19 cellular contexts compared by ENCODE assay signal in the genomic region with DNA sequence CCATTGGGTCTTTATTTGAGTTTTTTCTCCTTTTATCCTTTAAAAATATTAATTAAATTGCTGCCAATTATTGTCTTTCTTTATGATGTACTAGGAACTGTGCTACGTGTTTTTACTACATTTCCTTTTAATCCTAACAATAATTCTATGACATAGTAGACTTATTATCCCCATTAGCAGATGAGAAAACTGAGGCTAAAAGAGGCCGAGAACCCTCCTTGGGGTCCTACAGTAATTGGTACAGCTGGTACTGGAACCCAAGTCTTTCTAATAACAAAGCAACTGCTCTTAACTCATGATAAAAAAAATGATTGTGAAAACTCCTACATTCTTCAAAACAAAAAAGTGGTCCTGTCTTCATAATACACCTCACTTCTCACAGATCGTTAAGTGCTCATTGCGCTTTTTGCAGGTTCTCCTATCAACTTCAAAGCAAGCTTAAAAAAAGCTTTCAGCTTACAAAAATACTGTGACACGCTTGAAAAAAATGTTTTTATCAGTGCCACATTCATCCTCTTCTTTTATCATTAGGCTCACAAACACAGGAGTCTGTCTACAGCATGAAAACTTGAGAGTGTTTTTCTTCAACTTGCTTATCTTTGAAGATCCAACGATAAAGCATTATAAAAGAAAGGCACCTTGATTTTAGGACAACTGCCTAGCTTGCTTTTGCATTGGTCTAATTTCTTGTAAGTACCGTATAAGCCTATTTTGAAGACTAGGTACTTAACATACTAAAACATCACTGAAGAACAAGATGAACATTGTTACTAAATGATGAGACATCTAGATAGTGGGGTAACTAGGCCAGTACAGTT. TPM values are rescaled to one million over a fixed set of nuclear protein-coding genes. Genes with fewer than 3 reads are reported as not detected.
DNase-seq lines count a peak whose midpoint lies in the region; ATAC-seq and TF ChIP-seq lines count a peak whose summit lies in the region.
"Had no signal": no experiment of that assay in that cellular context is flagged by ENCODE, and none has a peak within 500 bp of the region (broad histone marks: within the 10 kb centered on the region; RNA-seq: fewer than 3 reads in every experiment).

No MANE protein-coding gene starts in this region.

- H3K27ac ChIP-seq in PC-9, result no peak overlapping the region
- H3K27ac ChIP-seq in prostate gland, result no peak overlapping the region
- H3K27ac ChIP-seq: HL-60 had no signal

- H3K36me3 ChIP-seq in PC-9 (ENCODE audit: low read depth) (no peaks in the 10 kb centered on the region), prostate gland (no peaks in the 10 kb centered on the region)

- H3K4me1 Mint-ChIP-seq in activated naive CD4-positive, alpha-beta T cell treated with anti-CD3 and anti-CD28 coated beads, Interleukin-2, amount 10 ng/mL, durations not matched to agents 7 days and 5 days, result peaks cover 91% of the 10 kb centered on the region
- H3K4me1 Mint-ChIP-seq in T-cell, result peaks cover 93 to 96% (median 94%) of the 10 kb centered on the region in 3 donors
- H3K4me1 Mint-ChIP-seq in activated naive CD8-positive, alpha-beta T cell treated with anti-CD3 and anti-CD28 coated beads, Interleukin-2, amount 50 U/mL, for 24 hours, result peaks cover 89% of the 10 kb centered on the region
- H3K4me1 Mint-ChIP-seq in stimulated activated naive CD8-positive, alpha-beta T cell treated with anti-CD3 and anti-CD28 coated beads, Interleukin-15, amount 100 ng/mL, for 72 hours, result peaks cover 86% of the 10 kb centered on the region
- H3K4me1 Mint-ChIP-seq: H9 had no signal

- WGBS in prostate gland, result 75% methylated on average over 7 of the region's 7 CpGs

- H2AFZ ChIP-seq in PC-9, result no peak overlapping the region

- TF ChIP-seq POLR2A in prostate gland (IDR thresholded peaks at IDR 0.05), result no peak

- no peak for DNase-seq in activated naive CD4-positive, alpha-beta T cell treated with anti-CD3 and anti-CD28 coated beads, Interleukin-2, amount 10 ng/mL, durations not matched to agents 7 days and 5 days
- no peak for DNase-seq in activated naive CD4-positive, alpha-beta T cell (lab: John Stamatoyannopoulos, UW)
- peak in 2 of 34 experiments; percentile 24 to 40 for DNase-seq in T-cell
- no peak for DNase-seq in activated naive CD8-positive, alpha-beta T cell treated with anti-CD3 and anti-CD28 coated beads, Interleukin-2, amount 50 U/mL, for 24 hours
- DNase-seq in stimulated activated naive CD8-positive, alpha-beta T cell treated with anti-CD3 and anti-CD28 coated beads, Interleukin-15, amount 100 ng/mL, for 72 hours, result no peak
- DNase-seq in left lobe of liver (ENCODE audit: low spot score), result no peak
- no peak for DNase-seq in PC-9
- DNase-seq in prostate gland (ENCODE audit: low spot score), result no peak
- DNase-seq: activated CD4-positive, alpha-beta T cell treated with anti-CD3 and anti-CD28 coated beads for 48 hours; activated effector memory CD4-positive, alpha-beta T cell treated with Interleukin-2 at 50 U/mL for 16 hours; foreskin fibroblast; H9; hypothalamus; naive B cell; NCI-H1092; posterior cingulate gyrus had no signal

- H3K4me1 ChIP-seq in PC-9 (replicated peaks; ENCODE audit: insufficient read depth), result peaks cover 6% of the 10 kb centered on the region; the same call in 1 of the 2 replicates
- H3K4me1 ChIP-seq in prostate gland (replicated peaks), result no peaks in the 10 kb centered on the region

- H3K79me2 ChIP-seq in PC-9 (ENCODE audit: low read depth), result no peaks in the 10 kb centered on the region

- no peak overlapping the region for H3K4me2 ChIP-seq in PC-9

- H3K27me3 Mint-ChIP-seq in activated naive CD4-positive, alpha-beta T cell treated with anti-CD3 and anti-CD28 coated beads, Interleukin-2, amount 10 ng/mL, durations not matched to agents 7 days and 5 days, result no peaks in the 10 kb centered on the region
- no peaks in the 10 kb centered on the region for H3K27me3 Mint-ChIP-seq in T-cell
- no peaks in the 10 kb centered on the region for H3K27me3 Mint-ChIP-seq in activated naive CD8-positive, alpha-beta T cell treated with anti-CD3 and anti-CD28 coated beads, Interleukin-2, amount 50 U/mL, for 24 hours
- no peaks in the 10 kb centered on the region for H3K27me3 Mint-ChIP-seq in stimulated activated naive CD8-positive, alpha-beta T cell treated with anti-CD3 and anti-CD28 coated beads, Interleukin-15, amount 100 ng/mL, for 72 hours
- H3K27me3 Mint-ChIP-seq: IgD-negative memory B cell, naive B cell had no signal

- H3K27me3 ChIP-seq in PC-9 (ENCODE audit: insufficient read depth, low read depth), result no peaks in the 10 kb centered on the region
- no peaks in the 10 kb centered on the region for H3K27me3 ChIP-seq in prostate gland (replicated peaks; ENCODE audit: insufficient read depth)

- ATAC-seq in T-cell (replicated peaks in 1 of 4), result peak; percentile 49 to 66 (median 52)
- no peak for ATAC-seq in activated naive CD8-positive, alpha-beta T cell treated with anti-CD3 and anti-CD28 coated beads, Interleukin-2, amount 50 U/mL, for 24 hours
- ATAC-seq in stimulated activated naive CD8-positive, alpha-beta T cell treated with anti-CD3 and anti-CD28 coated beads, Interleukin-15, amount 100 ng/mL, for 72 hours, result peak; percentile 19
- no peak for ATAC-seq in left lobe of liver

- H4K20me1 ChIP-seq in PC-9 (ENCODE audit: insufficient read depth), result no peaks in the 10 kb centered on the region

- H3K9me2 ChIP-seq in PC-9 (ENCODE audit: insufficient read depth), result no peaks in the 10 kb centered on the region

- no TSS peak for BruUV-seq in PC-9 (replicated peaks; lab: Mats Ljungman, UMichigan)

- peaks cover 46% of the 10 kb centered on the region for H3K36me3 Mint-ChIP-seq in activated naive CD4-positive, alpha-beta T cell treated with anti-CD3 and anti-CD28 coated beads, Interleukin-2, amount 10 ng/mL, durations not matched to agents 7 days and 5 days
- H3K36me3 Mint-ChIP-seq in T-cell, result peaks cover 24% of the 10 kb centered on the region
- peaks cover 1% of the 10 kb centered on the region for H3K36me3 Mint-ChIP-seq in activated naive CD8-positive, alpha-beta T cell treated with anti-CD3 and anti-CD28 coated beads, Interleukin-2, amount 50 U/mL, for 24 hours (ENCODE audit: low read depth)
- H3K36me3 Mint-ChIP-seq: IgD-negative memory B cell, naive B cell had no signal

- peak overlapping the region; percentile 91 for H3K27ac Mint-ChIP-seq in activated naive CD4-positive, alpha-beta T cell treated with anti-CD3 and anti-CD28 coated beads, Interleukin-2, amount 10 ng/mL, durations not matched to agents 7 days and 5 days
- peak overlapping the region; percentile 96 to 100 for H3K27ac Mint-ChIP-seq in T-cell
- H3K27ac Mint-ChIP-seq in activated naive CD8-positive, alpha-beta T cell treated with anti-CD3 and anti-CD28 coated beads, Interleukin-2, amount 50 U/mL, for 24 hours, result peak overlapping the region; percentile 96
- peak overlapping the region; percentile 79 to 89 for H3K27ac Mint-ChIP-seq in stimulated activated naive CD8-positive, alpha-beta T cell treated with anti-CD3 and anti-CD28 coated beads, Interleukin-15, amount 100 ng/mL, for 72 hours
- H3K27ac Mint-ChIP-seq: H9 had no signal

- CTCF ChIA-PET in activated naive CD4-positive, alpha-beta T cell treated with anti-CD3 and anti-CD28 coated beads, Interleukin-2, amount 10 ng/mL, durations not matched to agents 7 days and 5 days (lab: Charles Lee), result interaction anchor here (0.9 to 6.0 kb wide), 7 partner anchors 9 to 37 kb away, joined by 3 to 26 read pairs (median 10); no protein-coding TSS in a partner anchor
- CTCF ChIA-PET in T-cell (lab: Charles Lee) (interaction anchor here (0.5 to 8.3 kb wide), 20 partner anchors 8 to 116 kb away, joined by 3 to 56 read pairs (median 4); no protein-coding TSS in a partner anchor), PC-9 (lab: Charles Lee) (interaction anchor here (0.6 to 0.7 kb wide), 2 partner anchors 116 to 148 kb away, joined by 3 to 11 read pairs; no protein-coding TSS in a partner anchor)

- H3K9me3 Mint-ChIP-seq in activated naive CD4-positive, alpha-beta T cell treated with anti-CD3 and anti-CD28 coated beads, Interleukin-2, amount 10 ng/mL, durations not matched to agents 7 days and 5 days, result no peaks in the 10 kb centered on the region
- no peaks in the 10 kb centered on the region for H3K9me3 Mint-ChIP-seq in T-cell
- no peaks in the 10 kb centered on the region for H3K9me3 Mint-ChIP-seq in activated naive CD8-positive, alpha-beta T cell treated with anti-CD3 and anti-CD28 coated beads, Interleukin-2, amount 50 U/mL, for 24 hours
- no peaks in the 10 kb centered on the region for H3K9me3 Mint-ChIP-seq in stimulated activated naive CD8-positive, alpha-beta T cell treated with anti-CD3 and anti-CD28 coated beads, Interleukin-15, amount 100 ng/mL, for 72 hours
- H3K9me3 Mint-ChIP-seq: H9, IgD-negative memory B cell, naive B cell had no signal

- no peak overlapping the region for H3K4me3 ChIP-seq in PC-9
- H3K4me3 ChIP-seq in prostate gland, result no peak overlapping the region

- POLR2A ChIA-PET in T-cell (lab: Charles Lee) (interaction anchor here (0.6 to 2.1 kb wide), 22 partner anchors 8 to 182 kb away, joined by 3 to 38 read pairs (median 5); no protein-coding TSS in a partner anchor), PC-9 (lab: Charles Lee; ENCODE audit: unreplicated experiment) (interaction anchor here (0.6 kb wide), 1 partner anchor 70 kb away, joined by 4 read pairs; no protein-coding TSS in a partner anchor)

- no peaks in the 10 kb centered on the region for H3F3A ChIP-seq in PC-9 (ENCODE audit: insufficient read depth, low read depth)

- peak overlapping the region; percentile 62 for H3K4me3 Mint-ChIP-seq in activated naive CD4-positive, alpha-beta T cell treated with anti-CD3 and anti-CD28 coated beads, Interleukin-2, amount 10 ng/mL, durations not matched to agents 7 days and 5 days
- H3K4me3 Mint-ChIP-seq in T-cell, result peak overlapping the region; percentile 79 to 95 (median 84)
- peak overlapping the region; percentile 79 for H3K4me3 Mint-ChIP-seq in activated naive CD8-positive, alpha-beta T cell treated with anti-CD3 and anti-CD28 coated beads, Interleukin-2, amount 50 U/mL, for 24 hours
- peak overlapping the region; percentile 68 to 98 for H3K4me3 Mint-ChIP-seq in stimulated activated naive CD8-positive, alpha-beta T cell treated with anti-CD3 and anti-CD28 coated beads, Interleukin-15, amount 100 ng/mL, for 72 hours
- H3K4me3 Mint-ChIP-seq: H9 had no signal

- H3K9me3 ChIP-seq in PC-9 (ENCODE audit: insufficient read depth, low read depth) (no peaks in the 10 kb centered on the region), prostate gland (no peaks in the 10 kb centered on the region)

- no peak for TF ChIP-seq CTCF in PC-9 (conservative IDR thresholded peaks at IDR 0.05)
- no peak for TF ChIP-seq CTCF in prostate gland (IDR thresholded peaks at IDR 0.05)

- intact Hi-C loops in PC-9 (cut with micrococcal nuclease; ENCODE audit: unreplicated experiment) (no loop called here), prostate gland (cut with DNase I) (no loop called here)

RNA-seq across cellular contexts. Expression of a gene that starts 32.4 kb away (rescaled TPM):
- 100 to 1,000 TPM; 372 to 769 (median 428) TPM for total RNA-seq in T-cell
- total RNA-seq in left lobe of liver, result 4.4 TPM
- 7.1 and 10.5 TPM in 2 replicates for total RNA-seq in PC-9 (2021)
- 1 to 10 TPM; 3.1 to 4.0 TPM for total RNA-seq in prostate gland
- total RNA-seq: H9, kidney epithelial cell had no signal

Comparison
In these comparisons a context has a peak if more than half of its experiments do, and no peak if none do; other contexts are left out.
1. ATAC-seq: peak in T-cell (4 of 4) and stimulated activated naive CD8-positive, alpha-beta T cell treated with anti-CD3 and anti-CD28 coated beads, Interleukin-15, amount 100 ng/mL, for 72 hours (single experiment); none in activated naive CD8-positive, alpha-beta T cell treated with anti-CD3 and anti-CD28 coated beads, Interleukin-2, amount 50 U/mL, for 24 hours (single experiment) and left lobe of liver (single experiment).
2. RNA of a gene that starts 32.4 kb away (total RNA-seq): 372 to 769 TPM in T-cell; 7.1 to 10.5 TPM in PC-9, 4.4 TPM in left lobe of liver (single experiment) and 3.1 to 4.0 TPM in prostate gland; every median in the first group is over 10 times any median in the second.
3. Peak in every context shown above with its lines, with median percentiles within 50 percentile points of each other: H3K27ac Mint-ChIP-seq and H3K4me3 Mint-ChIP-seq.